ENCODE assay signal across 11 cellular contexts in the genomic region with DNA sequence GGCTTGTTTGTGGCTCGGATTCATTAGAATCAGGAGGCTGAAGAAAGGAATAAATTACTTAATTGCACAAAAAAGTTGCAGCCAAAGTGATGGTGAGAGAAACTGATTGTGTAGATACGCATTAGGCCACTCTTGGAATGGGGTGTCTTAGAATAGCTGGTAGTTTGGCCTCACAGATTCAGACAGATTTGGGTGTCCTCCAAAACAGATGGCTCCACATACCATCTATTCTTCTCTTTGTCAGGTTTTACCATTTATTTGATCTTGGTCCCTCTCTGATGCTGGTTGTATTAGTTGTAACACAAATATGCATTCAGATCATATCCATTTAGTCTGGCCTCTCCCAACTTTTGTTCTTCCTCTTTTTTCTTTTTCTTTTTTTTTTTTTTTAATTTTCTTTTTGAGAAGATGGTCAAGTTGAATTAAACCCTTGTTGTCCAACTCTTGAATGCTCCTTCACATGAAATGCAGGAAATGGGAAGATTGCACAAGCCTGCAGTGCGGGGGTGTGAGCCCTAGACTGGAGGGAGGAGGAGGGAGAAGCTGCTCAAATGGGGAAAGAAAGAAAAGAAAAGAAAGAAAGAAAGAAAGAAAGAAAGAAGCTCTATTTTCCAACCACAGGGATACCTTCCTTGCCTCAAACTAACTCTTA.
A peak's percentile ranks its signal among the peaks of the same experiment; 100 is the strongest.
DNase-seq lines count a peak whose midpoint lies in the region; ATAC-seq and TF ChIP-seq lines count a peak whose summit lies in the region.
"Had no signal": no experiment of that assay in that cellular context is flagged by ENCODE, and none has a peak within 500 bp of the region (broad histone marks: within the 10 kb centered on the region; RNA-seq: fewer than 3 reads in every experiment).

No MANE protein-coding gene starts in this region.

- no peak overlapping the region for H3K4ac ChIP-seq in trophoblast cell (ENCODE audit: low read depth, low read length)

- H3K4me2 ChIP-seq in trophoblast cell (ENCODE audit: low read length): no peak overlapping the region

- H3K36me3 ChIP-seq in trophoblast cell (ENCODE audit: control insufficient read depth in 1 of 2, insufficient read depth in 2 of 2, low read length in 2 of 2): no peaks in the 10 kb centered on the region
- no peaks in the 10 kb centered on the region for H3K36me3 ChIP-seq in stomach

- H4K12ac ChIP-seq in trophoblast cell (ENCODE audit: low read depth, low read length): no peak overlapping the region

- TF ChIP-seq POLR2A in stomach (IDR thresholded peaks at IDR 0.05): no peak

- H2BK5ac ChIP-seq in trophoblast cell (ENCODE audit: low read depth, low read length, poor library complexity): no peak overlapping the region

- H3K23ac ChIP-seq in trophoblast cell (ENCODE audit: low read length): no peak overlapping the region

- intact Hi-C loops in stomach (cut with DNase I; ENCODE audit: low total_unique reads): no loop called here

- no peak for TF ChIP-seq EP300 in stomach (IDR thresholded peaks at IDR 0.05)

- H3K9me3 ChIP-seq in trophoblast cell (ENCODE audit: insufficient read depth, low read depth, low read length): no peaks in the 10 kb centered on the region
- no peaks in the 10 kb centered on the region for H3K9me3 ChIP-seq in stomach

- H3K79me2 ChIP-seq in trophoblast cell (ENCODE audit: control insufficient read depth, insufficient read depth, low read length, poor library complexity): no peaks in the 10 kb centered on the region

- no peak overlapping the region for H4K8ac ChIP-seq in trophoblast cell (ENCODE audit: low read depth, low read length)

- H2AK5ac ChIP-seq in trophoblast cell (ENCODE audit: low read length): no peak overlapping the region

- peaks cover 2% of the 10 kb centered on the region for H3K79me1 ChIP-seq in trophoblast cell (ENCODE audit: low read length)

- no CpG with 5 or more reads among the region's 3 CpGs for WGBS in trophoblast cell (ENCODE audit: extremely low coverage, insufficient coverage, insufficient read length)
- WGBS in stomach, 5 donors: 81 to 93% (median 82%) methylated on average over 3 of the region's 3 CpGs

- no peak overlapping the region for H4K91ac ChIP-seq in trophoblast cell (ENCODE audit: low read depth, low read length)

- H2AFZ ChIP-seq in trophoblast cell (ENCODE audit: insufficient read depth, low read length, poor library complexity): no peak overlapping the region

- no peak overlapping the region for H2BK120ac ChIP-seq in trophoblast cell (ENCODE audit: insufficient read depth, low read length, poor library complexity)

- H3K18ac ChIP-seq in trophoblast cell (ENCODE audit: low read length): no peak overlapping the region

- peak; percentile 83 for DNase-seq in EH (ENCODE audit: low read depth)
- DNase-seq in NOMO-1 treated with dmso at 0.1 percent for 144 hours (lab: John Stamatoyannopoulos, UW; ENCODE audit: unreplicated experiment): peak; percentile 42
- DNase-seq in fibroblast of gingiva (ENCODE audit: low read depth): peak; percentile 41
- DNase-seq in trophoblast cell: peak; percentile 9 to 50
- DNase-seq in NCI-H2196 treated with DMSO at 0.1 percent for 48 hours (lab: John Stamatoyannopoulos, UW; ENCODE audit: unreplicated experiment): no peak
- DNase-seq in NCI-H1105 treated with DMSO at 0.1 percent for 48 hours (lab: John Stamatoyannopoulos, UW): no peak
- no peak for DNase-seq in stomach
- DNase-seq: NCI-H1417 treated with DMSO at 0.1 percent for 48 hours, T-cell had no signal

- H3K4me1 ChIP-seq in trophoblast cell (ENCODE audit: control insufficient read depth in 1 of 2, insufficient read depth in 2 of 2, low read length in 2 of 2): peaks cover 4 to 7% of the 10 kb centered on the region in 2 experiments
- H3K4me1 ChIP-seq in stomach: no peaks in the 10 kb centered on the region

- no peaks in the 10 kb centered on the region for H3K27me3 ChIP-seq in trophoblast cell (ENCODE audit: insufficient read depth, low read length)
- H3K27me3 ChIP-seq in stomach: no peaks in the 10 kb centered on the region

- no peak for TF ChIP-seq CTCF in stomach (IDR thresholded peaks at IDR 0.05)

- no peak overlapping the region for H2BK12ac ChIP-seq in trophoblast cell (ENCODE audit: low read length)

- H3K27ac ChIP-seq in trophoblast cell (ENCODE audit: low read depth, low read length): no peak overlapping the region
- no peak overlapping the region for H3K27ac ChIP-seq in stomach

- H3K4me3 ChIP-seq in trophoblast cell (ENCODE audit: low read depth, low read length): no peak overlapping the region
- H3K4me3 ChIP-seq in stomach: no peak overlapping the region

- no peak for ATAC-seq in HG03565 (IDR thresholded peaks at IDR 0.05; ENCODE audit: unreplicated experiment)
- ATAC-seq: stimulated activated effector memory CD8-positive, alpha-beta T cell treated with anti-CD3 and anti-CD28 coated beads, Interleukin-12 subunit alpha, Interleukin-12 subunit beta, amount 100 ng/mL, for 72 hours; T-cell had no signal

- H3K14ac ChIP-seq in trophoblast cell (ENCODE audit: low read length): no peak overlapping the region

- H3K9ac ChIP-seq in trophoblast cell (ENCODE audit: low read length): no peak overlapping the region

Comparison
In these comparisons a context has a peak if more than half of its experiments do, and no peak if none do; other contexts are left out.
1. DNase-seq: peak in EH (single experiment), NOMO-1 treated with dmso at 0.1 percent for 144 hours (single experiment), fibroblast of gingiva (single experiment) and trophoblast cell (2 of 2); none in NCI-H2196 treated with DMSO at 0.1 percent for 48 hours (single experiment), NCI-H1105 treated with DMSO at 0.1 percent for 48 hours (single experiment) and stomach (single experiment).